19 cellular contexts compared by ENCODE assay signal in genomic region chr11:48101958-48102357, GRCh38.
DNase-seq lines count a peak whose midpoint lies in the region; ATAC-seq, FAIRE-seq and TF ChIP-seq lines count a peak whose summit lies in the region.
"Had no signal": no experiment of that assay in that cellular context is flagged by ENCODE, and none has a peak within 500 bp of the region (broad histone marks: within the 10 kb centered on the region; RNA-seq: fewer than 3 reads in every experiment).

No MANE protein-coding gene starts in this region.

- H3K4me1 Mint-ChIP-seq in activated naive CD8-positive, alpha-beta T cell (ENCODE audit: low read depth) = peaks cover 35% of the 10 kb centered on the region
- peaks cover 36% of the 10 kb centered on the region for H3K4me1 Mint-ChIP-seq in activated naive CD8-positive, alpha-beta T cell treated with anti-CD3 and anti-CD28 coated beads for 36 hours
- peaks cover 13 to 78% (median 23%) of the 10 kb centered on the region in 4 donors for H3K4me1 Mint-ChIP-seq in naive thymus-derived CD8-positive, alpha-beta T cell

- H3K27ac ChIP-seq in K562 (ENCODE audit: extremely low read depth, low read depth, low read length) = no peak overlapping the region
- H3K27ac ChIP-seq in HepG2 (ENCODE audit: extremely low read length, insufficient read depth, low read length) = peak overlapping the region; percentile 68
- H3K27ac ChIP-seq in transverse colon = peak overlapping the region in 3 of 4 donors; percentile 34 to 79 (median 68)

- CTCF ChIA-PET in K562 (lab: Yijun Ruan, JAX; ENCODE audit: low intra/inter-chr PET ratio) = no interaction called here
- CTCF ChIA-PET in HepG2 (lab: Yijun Ruan, JAX; ENCODE audit: low intra/inter-chr PET ratio, low total read pairs) = no interaction called here

- H3K4me1 ChIP-seq in K562 (replicated peaks in 1 of 2; ENCODE audit: control insufficient read depth in 2 of 2, insufficient read depth in 2 of 2, low read length in 2 of 2) (peaks cover 11 to 15% of the 10 kb centered on the region in 2 experiments; a peak in 4 of 5 replicates), HepG2 (ENCODE audit: insufficient read depth, low read length) (peaks cover 73% of the 10 kb centered on the region), transverse colon (peaks cover 10 to 65% (median 41%) of the 10 kb centered on the region in 4 donors)

- no peak overlapping the region for H3K4me2 ChIP-seq in K562 (ENCODE audit: insufficient read depth, low read length)
- H3K4me2 ChIP-seq in HepG2 (ENCODE audit: low read depth, low read length) = peak overlapping the region; percentile 79

- no peak for ATAC-seq in K562
- peak; percentile 32; the same call in 2 of the 3 replicates for ATAC-seq in HepG2
- no peak for ATAC-seq in naive thymus-derived CD8-positive, alpha-beta T cell
- no peak for ATAC-seq in stimulated activated naive CD8-positive, alpha-beta T cell treated with anti-CD3 and anti-CD28 coated beads, Interleukin-15, Interleukin-2, amounts not matched to agents 100 U/mL and 50 U/mL, for 24 hours
- ATAC-seq: activated naive CD4-positive, alpha-beta T cell treated with anti-CD3 and anti-CD28 coated beads, Interleukin-2, amount 50 U/mL, for 72 hours had no signal

- no peak for FAIRE-seq in K562 (lab: Jason Lieb, UNC)
- peak; percentile 18 for FAIRE-seq in HepG2 (lab: Jason Lieb, UNC)
- FAIRE-seq: bronchial epithelial cell, D721Med, G401.6, GM12891 had no signal

- WGBS in K562 (ENCODE audit: insufficient coverage, low coverage, missing lambda C conversion rate) = 37% methylated on average over 6 of the region's 6 CpGs
- WGBS in HepG2 (ENCODE audit: low lambda C conversion rate) = 12% methylated on average over 6 of the region's 6 CpGs
- 60 to 72% methylated on average over 2 to 6 of the region's 6 CpGs for WGBS in transverse colon (ENCODE audit: low coverage in 1 of 2), 2 donors

- H3K27me3 ChIP-seq in K562 (ENCODE audit: control insufficient read depth in 2 of 2, insufficient read depth in 2 of 2, low read length in 2 of 2) (no peaks in the 10 kb centered on the region), HepG2 (ENCODE audit: control insufficient read depth in 1 of 2, insufficient read depth in 2 of 2, low read length in 2 of 2) (no peaks in the 10 kb centered on the region), transverse colon (no peaks in the 10 kb centered on the region)

- peak overlapping the region; percentile 28 for H3K27ac Mint-ChIP-seq in activated naive CD8-positive, alpha-beta T cell
- H3K27ac Mint-ChIP-seq in activated naive CD8-positive, alpha-beta T cell treated with anti-CD3 and anti-CD28 coated beads for 36 hours = no peak overlapping the region
- H3K27ac Mint-ChIP-seq in naive thymus-derived CD8-positive, alpha-beta T cell = peak overlapping the region in 1 of 10 donors; percentile 33

- no peak overlapping the region for H3K4me3 Mint-ChIP-seq in activated naive CD8-positive, alpha-beta T cell
- H3K4me3 Mint-ChIP-seq in activated naive CD8-positive, alpha-beta T cell treated with anti-CD3 and anti-CD28 coated beads for 36 hours = no peak overlapping the region
- no peak overlapping the region for H3K4me3 Mint-ChIP-seq in naive thymus-derived CD8-positive, alpha-beta T cell
- H3K4me3 Mint-ChIP-seq: activated B cell treated with CpG ODN at 0.5 μM for 24 hours had no signal

- no peak overlapping the region for H3K9ac ChIP-seq in K562 (ENCODE audit: insufficient read depth in 1 of 2, low read depth in 2 of 2, low read length in 2 of 2)
- H3K9ac ChIP-seq in HepG2 (ENCODE audit: insufficient read depth, low read depth, low read length) = 0 out of 2 replicates have a peak overlapping the region, but pooled peaks have one; percentile 59

- no TSS peak for BruUV-seq in K562 (replicated peaks; lab: Mats Ljungman, UMichigan)
- BruUV-seq in HepG2 (replicated peaks; lab: Mats Ljungman, UMichigan) = no TSS peak

- TF ChIP-seq RAD21 in K562 (CRISPR knock-in tag; conservative IDR thresholded peaks at IDR 0.05 in 1 of 2, IDR thresholded peaks at IDR 0.05 in 1 of 2) (no peak), HepG2 (CRISPR knock-in tag; IDR thresholded peaks at IDR 0.05) (no peak)

- DNase-seq in activated naive CD8-positive, alpha-beta T cell treated with anti-CD3 and anti-CD28 coated beads for 36 hours = no peak
- DNase-seq in K562 (ENCODE audit: extremely low read depth in 1 of 4, low spot score in 3 of 4) = no peak
- DNase-seq in HepG2 (ENCODE audit: low spot score) = peak; percentile 17
- no peak for DNase-seq in transverse colon
- no peak for DNase-seq in NCI-H1105 treated with DMSO at 0.1 percent for 48 hours (lab: John Stamatoyannopoulos, UW)
- DNase-seq in naive thymus-derived CD8-positive, alpha-beta T cell = no peak
- DNase-seq in stimulated activated naive CD8-positive, alpha-beta T cell treated with anti-CD3 and anti-CD28 coated beads, Interleukin-15, Interleukin-2, amounts not matched to agents 100 U/mL and 50 U/mL, for 24 hours = no peak
- DNase-seq: activated B cell treated with CpG ODN at 0.5 μM for 24 hours; NCI-H1105; NCI-H226; stimulated activated CD4-positive, alpha-beta T cell treated with anti-CD3 and anti-CD28 coated beads, Interleukin-15, amount 100 ng/mL, for 24 hours; T-helper 1 cell had no signal

- H2AFZ ChIP-seq in K562 (ENCODE audit: low read depth, low read length) (no peak overlapping the region), HepG2 (ENCODE audit: low read length) (no peak overlapping the region)

- in situ Hi-C loops in K562 (cut with MboI) (loop anchor here (10.0 kb wide), 1 partner anchor 247 kb away; no protein-coding TSS in a partner anchor), HepG2 (cut with HindIII; ENCODE audit: extremely low pct_ligation_motif_present, low pct_unique_long_range_greater_than_20kb) (no loop called here), transverse colon (cut with MboI; ENCODE audit: low pct_ligation_motif_present in 1 of 4, low pct_unique_long_range_greater_than_20kb in 1 of 4, low sequenced_read_pairs in 3 of 4) (loop anchor here in 2 of 4 donors (10.0 kb wide), 1 partner anchor 157 kb away; no protein-coding TSS in a partner anchor)

- TF ChIP-seq CTCF in K562 (IDR thresholded peaks at IDR 0.05 in 2 of 3, conservative IDR thresholded peaks at IDR 0.05 in 1 of 3; ENCODE audit: insufficient read depth in 2 of 3, low read depth in 1 of 3, low read length in 3 of 3) = no peak
- TF ChIP-seq CTCF in HepG2 (CRISPR knock-in tag; IDR thresholded peaks at IDR 0.05) = no peak
- no peak for TF ChIP-seq CTCF in transverse colon (IDR thresholded peaks at IDR 0.05)

- H3K36me3 Mint-ChIP-seq in activated naive CD8-positive, alpha-beta T cell = peaks cover 4% of the 10 kb centered on the region
- no peaks in the 10 kb centered on the region for H3K36me3 Mint-ChIP-seq in activated naive CD8-positive, alpha-beta T cell treated with anti-CD3 and anti-CD28 coated beads for 36 hours
- H3K36me3 Mint-ChIP-seq in naive thymus-derived CD8-positive, alpha-beta T cell = no peaks in the 10 kb centered on the region
- H3K36me3 Mint-ChIP-seq: activated naive CD4-positive, alpha-beta T cell treated with anti-CD3 and anti-CD28 coated beads, Interleukin-2, amount 50 U/mL, for 72 hours had no signal

- H3K4me3 ChIP-seq in K562 = no peak overlapping the region
- peak overlapping the region; percentile 6 to 64 (median 36); a peak in 5 of 6 replicates for H3K4me3 ChIP-seq in HepG2 (replicated peaks in 1 of 3; ENCODE audit: insufficient read depth in 1 of 3, low read depth in 2 of 3, low read length in 3 of 3)
- H3K4me3 ChIP-seq in transverse colon = no peak overlapping the region

- H3K36me3 ChIP-seq in K562 (ENCODE audit: control insufficient read depth, insufficient read depth, low read length) = no peaks in the 10 kb centered on the region
- no peaks in the 10 kb centered on the region for H3K36me3 ChIP-seq in HepG2 (replicated peaks in 1 of 2; ENCODE audit: control insufficient read depth in 1 of 2, insufficient read depth in 2 of 2, low read length in 2 of 2)
- H3K36me3 ChIP-seq in transverse colon = no peaks in the 10 kb centered on the region

- H3K27me3 Mint-ChIP-seq in activated naive CD8-positive, alpha-beta T cell = no peaks in the 10 kb centered on the region
- no peaks in the 10 kb centered on the region for H3K27me3 Mint-ChIP-seq in activated naive CD8-positive, alpha-beta T cell treated with anti-CD3 and anti-CD28 coated beads for 36 hours
- no peaks in the 10 kb centered on the region for H3K27me3 Mint-ChIP-seq in naive thymus-derived CD8-positive, alpha-beta T cell
- H3K27me3 Mint-ChIP-seq: activated B cell treated with CpG ODN at 0.5 μM for 24 hours had no signal

- no peak for TF ChIP-seq POLR2A in K562 (conservative IDR thresholded peaks at IDR 0.05)
- TF ChIP-seq POLR2A in HepG2 (IDR thresholded peaks at IDR 0.05; ENCODE audit: insufficient read depth in 1 of 2, low read depth in 2 of 2, low read length in 2 of 2) = no peak
- no peak for TF ChIP-seq POLR2A in transverse colon (IDR thresholded peaks at IDR 0.05)

- intact Hi-C loops in K562 (cut with micrococcal nuclease) (no loop called here), HepG2 (cut with micrococcal nuclease; ENCODE audit: unreplicated experiment) (no loop called here), transverse colon (cut with DNase I; ENCODE audit: low total_unique reads) (no loop called here)

- H4K20me1 ChIP-seq in K562 (replicated peaks; ENCODE audit: control insufficient read depth, insufficient read depth, low read length) = peaks cover 10% of the 10 kb centered on the region; the same call in 1 of the 2 replicates
- H4K20me1 ChIP-seq in HepG2 (ENCODE audit: insufficient read depth, low read length) = no peaks in the 10 kb centered on the region

- no peaks in the 10 kb centered on the region for H3K79me2 ChIP-seq in K562 (ENCODE audit: control insufficient read depth, insufficient read depth, low read length)
- H3K79me2 ChIP-seq in HepG2 (ENCODE audit: insufficient read depth, low read length) = no peaks in the 10 kb centered on the region

- POLR2A ChIA-PET in K562 (lab: Yijun Ruan, JAX) (no interaction called here), HepG2 (lab: Yijun Ruan, JAX) (no interaction called here)
- POLR2A ChIA-PET in naive thymus-derived CD8-positive, alpha-beta T cell (lab: Charles Lee) = no interaction called here

- H3K9me3 Mint-ChIP-seq in activated naive CD8-positive, alpha-beta T cell (ENCODE audit: low read depth) = no peaks in the 10 kb centered on the region
- no peaks in the 10 kb centered on the region for H3K9me3 Mint-ChIP-seq in activated naive CD8-positive, alpha-beta T cell treated with anti-CD3 and anti-CD28 coated beads for 36 hours
- no peaks in the 10 kb centered on the region for H3K9me3 Mint-ChIP-seq in naive thymus-derived CD8-positive, alpha-beta T cell
- H3K9me3 Mint-ChIP-seq: activated B cell treated with CpG ODN at 0.5 μM for 24 hours; activated naive CD4-positive, alpha-beta T cell treated with anti-CD3 and anti-CD28 coated beads, Interleukin-2, amount 50 U/mL, for 72 hours; IgD-negative memory B cell had no signal

- TF ChIP-seq EP300 in K562 (IDR thresholded peaks at IDR 0.05; ENCODE audit: low read length) (no peak), HepG2 (IDR thresholded peaks at IDR 0.05; ENCODE audit: low read depth in 2 of 2, low read length in 2 of 2) (no peak), HepG2 (CRISPR knock-in tag; IDR thresholded peaks at IDR 0.05; ENCODE audit: borderline replicate concordance) (no peak), transverse colon (IDR thresholded peaks at IDR 0.05; ENCODE audit: low read depth) (no peak)

- no peaks in the 10 kb centered on the region for H3K9me1 ChIP-seq in K562 (ENCODE audit: control insufficient read depth, insufficient read depth, low read length)

- H3K9me3 ChIP-seq in K562 (replicated peaks; ENCODE audit: control insufficient read depth, insufficient read depth, low read depth, low read length) (no peaks in the 10 kb centered on the region), HepG2 (ENCODE audit: low read length) (no peaks in the 10 kb centered on the region), transverse colon (no peaks in the 10 kb centered on the region)

Comparison
In these comparisons a context has a peak if more than half of its experiments do, and no peak if none do; other contexts are left out.
1. H3K4me3 ChIP-seq: peak in HepG2 (3 of 3); none in K562 (single experiment) and transverse colon (0 of 4).